In genomic region chr2:226451486-226451885, GRCh38 we compare ENCODE assay signal across 30 cellular contexts.
"Had no signal": no experiment of that assay in that cellular context is flagged by ENCODE, and none has a peak within 500 bp of the region (broad histone marks: within the 10 kb centered on the region; RNA-seq: fewer than 3 reads in every experiment).

No MANE protein-coding gene starts in this region.

- H3K4me3 Mint-ChIP-seq: activated CD4-positive, alpha-beta memory T cell treated with anti-CD3 and anti-CD28 coated beads, Interleukin-2, amount 10 ng/mL, durations not matched to agents 7 days and 5 days; activated CD4-positive, alpha-beta T cell treated with anti-CD3 and anti-CD28 coated beads, Interleukin-2, amount 10 ng/mL, durations not matched to agents 7 days and 5 days; activated naive CD4-positive, alpha-beta T cell treated with anti-CD3 and anti-CD28 coated beads, Interleukin-2, amount 10 ng/mL, durations not matched to agents 7 days and 5 days; activated naive CD8-positive, alpha-beta T cell treated with anti-CD3 and anti-CD28 coated beads, Interleukin-2, amount 10 ng/mL, durations not matched to agents 7 days and 5 days; activated T-cell treated with anti-CD3 and anti-CD28 coated beads, Interleukin-2, amount 50 U/mL, for 24 hours; activated T-cell treated with anti-CD3 and anti-CD28 coated beads, Interleukin-2, amount 50 U/mL, for 72 hours; brain; T-helper 17 cell; T-helper 2 cell treated with Interferon-gamma antibody and Interleukin-4, amounts not matched to agents 5 μg/mL and 100 μg/mL, for 36 hours had no signal

- H3K4me3 ChIP-seq: ascending aorta, breast epithelium, cardiac muscle cell, colonic mucosa, esophagus squamous epithelium, gastroesophageal sphincter had no signal

- H3K27ac Mint-ChIP-seq: activated CD4-positive, alpha-beta memory T cell treated with anti-CD3 and anti-CD28 coated beads, Interleukin-2, amount 10 ng/mL, durations not matched to agents 7 days and 5 days; activated CD4-positive, alpha-beta T cell treated with anti-CD3 and anti-CD28 coated beads, Interleukin-2, amount 10 ng/mL, durations not matched to agents 7 days and 5 days; activated naive CD4-positive, alpha-beta T cell treated with anti-CD3 and anti-CD28 coated beads, Interleukin-2, amount 10 ng/mL, durations not matched to agents 7 days and 5 days; activated naive CD4-positive, alpha-beta T cell treated with anti-CD3 and anti-CD28 coated beads, Interleukin-2, amount 50 U/mL, for 72 hours; activated naive CD8-positive, alpha-beta T cell treated with anti-CD3 and anti-CD28 coated beads, Interleukin-2, amount 10 ng/mL, durations not matched to agents 7 days and 5 days; activated T-cell treated with anti-CD3 and anti-CD28 coated beads, Interleukin-2, amount 50 U/mL, for 24 hours; activated T-cell treated with anti-CD3 and anti-CD28 coated beads, Interleukin-2, amount 50 U/mL, for 72 hours; brain; T-helper 17 cell; T-helper 2 cell treated with Interferon-gamma antibody and Interleukin-4, amounts not matched to agents 5 μg/mL and 100 μg/mL, for 36 hours had no signal

- H3K36me3 Mint-ChIP-seq: activated naive CD4-positive, alpha-beta T cell treated with anti-CD3 and anti-CD28 coated beads, Interleukin-2, amount 10 ng/mL, durations not matched to agents 7 days and 5 days; activated naive CD8-positive, alpha-beta T cell treated with anti-CD3 and anti-CD28 coated beads, Interleukin-2, amount 10 ng/mL, durations not matched to agents 7 days and 5 days had no signal

- H3K9me3 Mint-ChIP-seq: activated CD4-positive, alpha-beta T cell treated with anti-CD3 and anti-CD28 coated beads, Interleukin-2, amount 10 ng/mL, durations not matched to agents 7 days and 5 days; activated naive CD4-positive, alpha-beta T cell treated with anti-CD3 and anti-CD28 coated beads, Interleukin-2, amount 10 ng/mL, durations not matched to agents 7 days and 5 days; T-helper 2 cell treated with Interferon-gamma antibody and Interleukin-4, amounts not matched to agents 5 μg/mL and 100 μg/mL, for 36 hours had no signal

- H3K9me3 ChIP-seq: colonic mucosa, esophagus squamous epithelium had no signal

- DNase-seq: activated CD4-positive, alpha-beta memory T cell treated with anti-CD3 and anti-CD28 coated beads, Interleukin-2, amount 10 ng/mL, durations not matched to agents 7 days and 5 days; activated CD4-positive, alpha-beta T cell treated with anti-CD3 and anti-CD28 coated beads for 1 hour; activated CD4-positive, alpha-beta T cell treated with anti-CD3 and anti-CD28 coated beads for 4 hours; activated CD4-positive, alpha-beta T cell treated with anti-CD3 and anti-CD28 coated beads, Interleukin-2, amount 10 ng/mL, durations not matched to agents 7 days and 5 days; activated CD4-positive, alpha-beta T cell treated with anti-CD3 and anti-CD28 coated beads, Interleukin-2, amount 50 U/mL, for 4 hours; activated CD8-positive, alpha-beta memory T cell treated with anti-CD3 and anti-CD28 coated beads, Interleukin-2, amount 50 U/mL, for 48 hours; activated gamma-delta T cell; activated naive CD4-positive, alpha-beta T cell; activated naive CD4-positive, alpha-beta T cell treated with anti-CD3 and anti-CD28 coated beads, Interleukin-2, amount 10 ng/mL, durations not matched to agents 7 days and 5 days; activated naive CD8-positive, alpha-beta T cell treated with anti-CD3 and anti-CD28 coated beads, Interleukin-2, amount 10 ng/mL, durations not matched to agents 7 days and 5 days; activated T-cell treated with anti-CD3 and anti-CD28 coated beads for 4 hours; activated T-cell treated with anti-CD3 and anti-CD28 coated beads, Interleukin-2, amount 50 U/mL, for 24 hours; activated T-cell treated with anti-CD3 and anti-CD28 coated beads, Interleukin-2, amount 50 U/mL, for 72 hours; central memory CD4-positive, alpha-beta T cell; cerebellar nuclear complex; colonic mucosa; effector CD8-positive, alpha-beta T cell; esophagus squamous epithelium; foreskin melanocyte; T-helper 1 cell; T-helper 17 cell; T1000 had no signal

- H3K36me3 ChIP-seq: ascending aorta, breast epithelium, cardiac muscle cell, colonic mucosa, esophagus squamous epithelium, gastroesophageal sphincter had no signal

- H3K4me1 Mint-ChIP-seq: activated CD4-positive, alpha-beta T cell treated with anti-CD3 and anti-CD28 coated beads, Interleukin-2, amount 10 ng/mL, durations not matched to agents 7 days and 5 days; activated naive CD8-positive, alpha-beta T cell treated with anti-CD3 and anti-CD28 coated beads, Interleukin-2, amount 10 ng/mL, durations not matched to agents 7 days and 5 days had no signal

- H3K27me3 ChIP-seq: ascending aorta, breast epithelium, cardiac muscle cell, colonic mucosa, esophagus squamous epithelium, gastroesophageal sphincter had no signal

- H3K4me1 ChIP-seq: ascending aorta, breast epithelium, colonic mucosa had no signal

- H3K27ac ChIP-seq: ascending aorta, breast epithelium, cardiac muscle cell, colonic mucosa, epithelial cell of prostate, esophagus squamous epithelium, gastroesophageal sphincter had no signal

- ATAC-seq: activated naive CD4-positive, alpha-beta T cell treated with anti-CD3 and anti-CD28 coated beads, Interleukin-2, amount 50 U/mL, for 72 hours; activated T-cell treated with anti-CD3 and anti-CD28 coated beads, Interleukin-2, amount 50 U/mL, for 72 hours; gastroesophageal sphincter; T-helper 17 cell had no signal
